ENCODE assay signal across 2 cellular contexts in the genomic region with DNA sequence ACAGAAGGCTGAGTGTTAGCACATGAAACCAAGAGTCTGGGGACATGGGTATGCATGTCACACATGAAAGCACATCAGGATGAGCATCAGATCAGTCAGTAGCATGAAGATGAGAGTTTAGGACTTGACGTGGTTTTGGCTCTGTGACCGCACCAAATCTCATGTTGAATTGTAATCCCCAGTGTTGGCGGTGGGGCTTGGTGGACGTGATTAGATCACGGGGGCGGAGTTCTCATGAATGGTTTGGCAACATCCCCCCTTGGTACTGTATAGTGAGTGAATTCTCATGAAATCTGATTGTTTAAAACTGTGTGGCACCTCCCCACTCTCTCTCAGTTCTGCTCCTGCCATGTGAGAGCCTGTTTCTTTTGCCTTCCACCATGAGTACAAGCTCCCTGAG.
TF ChIP-seq lines count a peak whose summit lies in the region.

No MANE protein-coding gene starts in this region.

TF ChIP-seq in GM23338, 12 proteins besides CTCF, POLR2A, EP300 and RAD21 (continues in another document):
- TF ChIP-seq, protein P1, sequence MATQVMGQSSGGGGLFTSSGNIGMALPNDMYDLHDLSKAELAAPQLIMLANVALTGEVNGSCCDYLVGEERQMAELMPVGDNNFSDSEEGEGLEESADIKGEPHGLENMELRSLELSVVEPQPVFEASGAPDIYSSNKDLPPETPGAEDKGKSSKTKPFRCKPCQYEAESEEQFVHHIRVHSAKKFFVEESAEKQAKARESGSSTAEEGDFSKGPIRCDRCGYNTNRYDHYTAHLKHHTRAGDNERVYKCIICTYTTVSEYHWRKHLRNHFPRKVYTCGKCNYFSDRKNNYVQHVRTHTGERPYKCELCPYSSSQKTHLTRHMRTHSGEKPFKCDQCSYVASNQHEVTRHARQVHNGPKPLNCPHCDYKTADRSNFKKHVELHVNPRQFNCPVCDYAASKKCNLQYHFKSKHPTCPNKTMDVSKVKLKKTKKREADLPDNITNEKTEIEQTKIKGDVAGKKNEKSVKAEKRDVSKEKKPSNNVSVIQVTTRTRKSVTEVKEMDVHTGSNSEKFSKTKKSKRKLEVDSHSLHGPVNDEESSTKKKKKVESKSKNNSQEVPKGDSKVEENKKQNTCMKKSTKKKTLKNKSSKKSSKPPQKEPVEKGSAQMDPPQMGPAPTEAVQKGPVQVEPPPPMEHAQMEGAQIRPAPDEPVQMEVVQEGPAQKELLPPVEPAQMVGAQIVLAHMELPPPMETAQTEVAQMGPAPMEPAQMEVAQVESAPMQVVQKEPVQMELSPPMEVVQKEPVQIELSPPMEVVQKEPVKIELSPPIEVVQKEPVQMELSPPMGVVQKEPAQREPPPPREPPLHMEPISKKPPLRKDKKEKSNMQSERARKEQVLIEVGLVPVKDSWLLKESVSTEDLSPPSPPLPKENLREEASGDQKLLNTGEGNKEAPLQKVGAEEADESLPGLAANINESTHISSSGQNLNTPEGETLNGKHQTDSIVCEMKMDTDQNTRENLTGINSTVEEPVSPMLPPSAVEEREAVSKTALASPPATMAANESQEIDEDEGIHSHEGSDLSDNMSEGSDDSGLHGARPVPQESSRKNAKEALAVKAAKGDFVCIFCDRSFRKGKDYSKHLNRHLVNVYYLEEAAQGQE (IDR thresholded peaks at IDR 0.05; ENCODE audit: unreplicated experiment), result no peak
- TF ChIP-seq, protein P2, sequence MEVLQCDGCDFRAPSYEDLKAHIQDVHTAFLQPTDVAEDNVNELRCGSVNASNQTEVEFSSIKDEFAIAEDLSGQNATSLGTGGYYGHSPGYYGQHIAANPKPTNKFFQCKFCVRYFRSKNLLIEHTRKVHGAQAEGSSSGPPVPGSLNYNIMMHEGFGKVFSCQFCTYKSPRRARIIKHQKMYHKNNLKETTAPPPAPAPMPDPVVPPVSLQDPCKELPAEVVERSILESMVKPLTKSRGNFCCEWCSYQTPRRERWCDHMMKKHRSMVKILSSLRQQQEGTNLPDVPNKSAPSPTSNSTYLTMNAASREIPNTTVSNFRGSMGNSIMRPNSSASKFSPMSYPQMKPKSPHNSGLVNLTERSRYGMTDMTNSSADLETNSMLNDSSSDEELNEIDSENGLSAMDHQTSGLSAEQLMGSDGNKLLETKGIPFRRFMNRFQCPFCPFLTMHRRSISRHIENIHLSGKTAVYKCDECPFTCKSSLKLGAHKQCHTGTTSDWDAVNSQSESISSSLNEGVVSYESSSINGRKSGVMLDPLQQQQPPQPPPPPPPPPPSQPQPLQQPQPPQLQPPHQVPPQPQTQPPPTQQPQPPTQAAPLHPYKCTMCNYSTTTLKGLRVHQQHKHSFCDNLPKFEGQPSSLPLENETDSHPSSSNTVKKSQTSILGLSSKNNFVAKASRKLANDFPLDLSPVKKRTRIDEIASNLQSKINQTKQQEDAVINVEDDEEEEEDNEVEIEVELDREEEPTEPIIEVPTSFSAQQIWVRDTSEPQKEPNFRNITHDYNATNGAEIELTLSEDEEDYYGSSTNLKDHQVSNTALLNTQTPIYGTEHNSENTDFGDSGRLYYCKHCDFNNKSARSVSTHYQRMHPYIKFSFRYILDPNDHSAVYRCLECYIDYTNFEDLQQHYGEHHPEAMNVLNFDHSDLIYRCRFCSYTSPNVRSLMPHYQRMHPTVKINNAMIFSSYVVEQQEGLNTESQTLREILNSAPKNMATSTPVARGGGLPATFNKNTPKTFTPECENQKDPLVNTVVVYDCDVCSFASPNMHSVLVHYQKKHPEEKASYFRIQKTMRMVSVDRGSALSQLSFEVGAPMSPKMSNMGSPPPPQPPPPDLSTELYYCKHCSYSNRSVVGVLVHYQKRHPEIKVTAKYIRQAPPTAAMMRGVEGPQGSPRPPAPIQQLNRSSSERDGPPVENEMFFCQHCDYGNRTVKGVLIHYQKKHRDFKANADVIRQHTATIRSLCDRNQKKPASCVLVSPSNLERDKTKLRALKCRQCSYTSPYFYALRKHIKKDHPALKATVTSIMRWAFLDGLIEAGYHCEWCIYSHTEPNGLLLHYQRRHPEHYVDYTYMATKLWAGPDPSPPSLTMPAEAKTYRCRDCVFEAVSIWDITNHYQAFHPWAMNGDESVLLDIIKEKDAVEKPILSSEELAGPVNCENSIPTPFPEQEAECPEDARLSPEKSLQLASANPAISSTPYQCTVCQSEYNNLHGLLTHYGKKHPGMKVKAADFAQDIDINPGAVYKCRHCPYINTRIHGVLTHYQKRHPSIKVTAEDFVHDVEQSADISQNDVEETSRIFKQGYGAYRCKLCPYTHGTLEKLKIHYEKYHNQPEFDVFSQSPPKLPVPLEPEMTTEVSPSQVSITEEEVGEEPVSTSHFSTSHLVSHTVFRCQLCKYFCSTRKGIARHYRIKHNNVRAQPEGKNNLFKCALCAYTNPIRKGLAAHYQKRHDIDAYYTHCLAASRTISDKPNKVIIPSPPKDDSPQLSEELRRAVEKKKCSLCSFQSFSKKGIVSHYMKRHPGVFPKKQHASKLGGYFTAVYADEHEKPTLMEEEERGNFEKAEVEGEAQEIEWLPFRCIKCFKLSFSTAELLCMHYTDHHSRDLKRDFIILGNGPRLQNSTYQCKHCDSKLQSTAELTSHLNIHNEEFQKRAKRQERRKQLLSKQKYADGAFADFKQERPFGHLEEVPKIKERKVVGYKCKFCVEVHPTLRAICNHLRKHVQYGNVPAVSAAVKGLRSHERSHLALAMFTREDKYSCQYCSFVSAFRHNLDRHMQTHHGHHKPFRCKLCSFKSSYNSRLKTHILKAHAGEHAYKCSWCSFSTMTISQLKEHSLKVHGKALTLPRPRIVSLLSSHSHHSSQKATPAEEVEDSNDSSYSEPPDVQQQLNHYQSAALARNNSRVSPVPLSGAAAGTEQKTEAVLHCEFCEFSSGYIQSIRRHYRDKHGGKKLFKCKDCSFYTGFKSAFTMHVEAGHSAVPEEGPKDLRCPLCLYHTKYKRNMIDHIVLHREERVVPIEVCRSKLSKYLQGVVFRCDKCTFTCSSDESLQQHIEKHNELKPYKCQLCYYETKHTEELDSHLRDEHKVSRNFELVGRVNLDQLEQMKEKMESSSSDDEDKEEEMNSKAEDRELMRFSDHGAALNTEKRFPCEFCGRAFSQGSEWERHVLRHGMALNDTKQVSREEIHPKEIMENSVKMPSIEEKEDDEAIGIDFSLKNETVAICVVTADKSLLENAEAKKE (CRISPR knock-in tag; IDR thresholded peaks at IDR 0.05), result no peak
- no peak for TF ChIP-seq ZNF331 (CRISPR knock-in tag; IDR thresholded peaks at IDR 0.05; ENCODE audit: low read depth)
- no peak for TF ChIP-seq CREB1 (CRISPR knock-in tag; IDR thresholded peaks at IDR 0.05; ENCODE audit: low read depth)
- TF ChIP-seq POLR2AphosphoS5 (IDR thresholded peaks at IDR 0.05; ENCODE audit: low read depth), result no peak
- TF ChIP-seq NANOG (IDR thresholded peaks at IDR 0.05; ENCODE audit: borderline replicate concordance), result no peak
- no peak for TF ChIP-seq EZH2 (IDR thresholded peaks at IDR 0.05; ENCODE audit: low read depth, unreplicated experiment)
- no peak for TF ChIP-seq STAT1 (IDR thresholded peaks at IDR 0.05; ENCODE audit: unreplicated experiment)
- no peak for TF ChIP-seq ETS1 (IDR thresholded peaks at IDR 0.05)
- no peak for TF ChIP-seq JUNB (IDR thresholded peaks at IDR 0.05; ENCODE audit: unreplicated experiment)

TF ChIP-seq in K562, 482 proteins besides CTCF, POLR2A, EP300 and RAD21:
- TF ChIP-seq FUS (optimal IDR thresholded peaks at IDR 0.05; ENCODE audit: low read depth, low read length) (no peak), EGR1 (conservative IDR thresholded peaks at IDR 0.05) (0 out of 2 replicates have a peak, but pooled peaks have one; percentile 6)
